Comparison of ENCODE assay signal across 20 cellular contexts in genomic region chr21:36719614-36720013, GRCh38. TPM values are rescaled to one million over a fixed set of nuclear protein-coding genes. Genes with fewer than 3 reads are reported as not detected.
A peak's percentile ranks its signal among the peaks of the same experiment; 100 is the strongest.
DNase-seq lines count a peak whose midpoint lies in the region; ATAC-seq, FAIRE-seq and TF ChIP-seq lines count a peak whose summit lies in the region.
"Had no signal": no experiment of that assay in that cellular context is flagged by ENCODE, and none has a peak within 500 bp of the region (broad histone marks: within the 10 kb centered on the region; RNA-seq: fewer than 3 reads in every experiment).

No MANE protein-coding gene starts in this region.

- no peak overlapping the region for H3K4me3 ChIP-seq in body of pancreas
- H3K4me3 ChIP-seq in small intestine (ENCODE audit: low read depth in 1 of 2, low read length in 2 of 2), result no peak overlapping the region

- 54 to 63% methylated on average over 10 of the region's 10 CpGs for WGBS in body of pancreas, 2 donors
- 15 to 71% (median 41%) methylated on average over 10 of the region's 10 CpGs for WGBS in small intestine, 3 donors

- H3K27ac ChIP-seq in body of pancreas (no peak overlapping the region), small intestine (ENCODE audit: low read depth in 1 of 2, low read length in 1 of 2) (peak overlapping the region; percentile 95 to 96)
- H3K27ac ChIP-seq: foreskin keratinocyte had no signal

- H3K27me3 Mint-ChIP-seq in HFFc6 (ENCODE audit: insufficient read depth), result peaks cover 76% of the 10 kb centered on the region
- peaks cover 89% of the 10 kb centered on the region for H3K27me3 Mint-ChIP-seq in mesothelial cell of epicardium (ENCODE audit: low read depth)

- H3K27me3 ChIP-seq in body of pancreas (no peaks in the 10 kb centered on the region), small intestine (ENCODE audit: control insufficient read depth in 2 of 2, insufficient read depth in 2 of 2, low read length in 2 of 2) (peaks cover 0 to 14% of the 10 kb centered on the region in 2 donors)

- H3K27ac Mint-ChIP-seq in HFFc6, result no peak overlapping the region
- H3K27ac Mint-ChIP-seq in mesothelial cell of epicardium, result no peak overlapping the region
- H3K27ac Mint-ChIP-seq: activated naive CD4-positive, alpha-beta T cell treated with anti-CD3 and anti-CD28 coated beads, Interleukin-2, amount 50 U/mL, for 24 hours; stimulated activated effector memory CD8-positive, alpha-beta T cell treated with anti-CD3 and anti-CD28 coated beads, Interleukin-12 subunit alpha, Interleukin-12 subunit beta, amount 100 ng/mL, for 72 hours; T-helper 2 cell treated with Interferon-gamma antibody and Interleukin-4, amounts not matched to agents 5 μg/mL and 100 μg/mL, for 36 hours had no signal

- H3K4me1 Mint-ChIP-seq in HFFc6 (ENCODE audit: low read depth), result no peaks in the 10 kb centered on the region
- no peaks in the 10 kb centered on the region for H3K4me1 Mint-ChIP-seq in mesothelial cell of epicardium
- H3K4me1 Mint-ChIP-seq: activated naive CD4-positive, alpha-beta T cell treated with anti-CD3 and anti-CD28 coated beads, Interleukin-2, amount 50 U/mL, for 24 hours; stimulated activated effector memory CD8-positive, alpha-beta T cell treated with anti-CD3 and anti-CD28 coated beads, Interleukin-12 subunit alpha, Interleukin-12 subunit beta, amount 100 ng/mL, for 72 hours had no signal

- peak; percentile 40 for ATAC-seq in body of pancreas
- ATAC-seq in HG03039 (IDR thresholded peaks at IDR 0.05; ENCODE audit: unreplicated experiment), result no peak
- no peak for ATAC-seq in GM18868 (IDR thresholded peaks at IDR 0.05; ENCODE audit: unreplicated experiment)
- ATAC-seq: activated CD4-positive, CD25-positive, alpha-beta regulatory T cell treated with anti-CD3 and anti-CD28 coated beads, Interleukin-2, amount 50 U/mL, for 24 hours; left lobe of liver; stimulated activated effector memory CD8-positive, alpha-beta T cell treated with anti-CD3 and anti-CD28 coated beads, Interleukin-12 subunit alpha, Interleukin-12 subunit beta, amount 100 ng/mL, for 72 hours had no signal

- H3K4me1 ChIP-seq in body of pancreas, result no peaks in the 10 kb centered on the region
- peaks cover 0 to 2% of the 10 kb centered on the region in 2 donors for H3K4me1 ChIP-seq in small intestine (ENCODE audit: control insufficient read depth in 2 of 2, insufficient read depth in 1 of 2, low read depth in 1 of 2, low read length in 1 of 2)
- H3K4me1 ChIP-seq: foreskin keratinocyte had no signal

- no peaks in the 10 kb centered on the region for H3K36me3 ChIP-seq in body of pancreas (replicated peaks in 1 of 2; ENCODE audit: insufficient read depth in 1 of 2, low read depth in 2 of 2)
- H3K36me3 ChIP-seq in small intestine (ENCODE audit: control insufficient read depth in 2 of 2, insufficient read depth in 2 of 2, low read length in 2 of 2), result no peaks in the 10 kb centered on the region

- H3K36me3 Mint-ChIP-seq in HFFc6 (ENCODE audit: low read depth) (no peaks in the 10 kb centered on the region), mesothelial cell of epicardium (no peaks in the 10 kb centered on the region)
- H3K36me3 Mint-ChIP-seq: activated naive CD4-positive, alpha-beta T cell treated with anti-CD3 and anti-CD28 coated beads, Interleukin-2, amount 50 U/mL, for 24 hours; stimulated activated effector memory CD8-positive, alpha-beta T cell treated with anti-CD3 and anti-CD28 coated beads, Interleukin-12 subunit alpha, Interleukin-12 subunit beta, amount 100 ng/mL, for 72 hours had no signal

- H3K9me3 ChIP-seq in body of pancreas, result no peaks in the 10 kb centered on the region
- no peaks in the 10 kb centered on the region for H3K9me3 ChIP-seq in small intestine (ENCODE audit: control insufficient read depth, low read depth)

- H3K4me3 Mint-ChIP-seq in HFFc6, result no peak overlapping the region
- no peak overlapping the region for H3K4me3 Mint-ChIP-seq in mesothelial cell of epicardium
- H3K4me3 Mint-ChIP-seq: activated naive CD4-positive, alpha-beta T cell treated with anti-CD3 and anti-CD28 coated beads, Interleukin-2, amount 50 U/mL, for 24 hours; stimulated activated effector memory CD8-positive, alpha-beta T cell treated with anti-CD3 and anti-CD28 coated beads, Interleukin-12 subunit alpha, Interleukin-12 subunit beta, amount 100 ng/mL, for 72 hours; T-helper 2 cell treated with Interferon-gamma antibody and Interleukin-4, amounts not matched to agents 5 μg/mL and 100 μg/mL, for 36 hours had no signal

- intact Hi-C loops in body of pancreas (cut with DNase I), result no loop called here

- TF ChIP-seq POLR2A in body of pancreas (IDR thresholded peaks at IDR 0.05), result no peak

- TF ChIP-seq CTCF in body of pancreas (IDR thresholded peaks at IDR 0.05), result peak in 3 of 7 experiments; percentile 4 to 43 (median 39)
- TF ChIP-seq CTCF in HFFc6 (IDR thresholded peaks at IDR 0.05), result no peak
- no peak for TF ChIP-seq CTCF in mesothelial cell of epicardium (IDR thresholded peaks at IDR 0.05; ENCODE audit: unreplicated experiment)

- H3K9me3 Mint-ChIP-seq in HFFc6, result no peaks in the 10 kb centered on the region
- H3K9me3 Mint-ChIP-seq in mesothelial cell of epicardium, result no peaks in the 10 kb centered on the region
- H3K9me3 Mint-ChIP-seq: activated naive CD4-positive, alpha-beta T cell treated with anti-CD3 and anti-CD28 coated beads, Interleukin-2, amount 50 U/mL, for 24 hours; stimulated activated effector memory CD8-positive, alpha-beta T cell treated with anti-CD3 and anti-CD28 coated beads, Interleukin-12 subunit alpha, Interleukin-12 subunit beta, amount 100 ng/mL, for 72 hours; T-helper 2 cell treated with Interferon-gamma antibody and Interleukin-4, amounts not matched to agents 5 μg/mL and 100 μg/mL, for 36 hours had no signal

- no peak for FAIRE-seq in small intestine (lab: Jason Lieb, UNC)
- FAIRE-seq: endothelial cell of umbilical vein had no signal

- peak; percentile 85 for DNase-seq in LoVo (ENCODE audit: low spot score)
- DNase-seq in body of pancreas, result peak; percentile 48 to 82 (median 61)
- DNase-seq in kidney tubule cell (ENCODE audit: low spot score), result peak; percentile 31
- DNase-seq in small intestine, result peak; percentile 96
- no peak for DNase-seq in HFFc6
- DNase-seq in mesothelial cell of epicardium (ENCODE audit: low spot score in 2 of 2, unreplicated experiment in 2 of 2), result no peak
- DNase-seq: activated T-cell treated with anti-CD3 and anti-CD28 coated beads, Interleukin-2, amount 50 U/mL, for 48 hours; NCI-H1436 treated with DMSO at 0.1 percent for 48 hours; NCI-H2171; NCI-H748 treated with DMSO at 0.1 percent for 48 hours had no signal

RNA-seq across cellular contexts. Expression of gene SIM2, which starts 20.7 kb away (rescaled TPM):
- under 1 TPM in 1 of 2 donors, not detected in 1; 0.26 TPM for total RNA-seq in body of pancreas
- polyA plus RNA-seq in small intestine, result under 1 TPM in 1 of 3 donors, not detected in 2; 0.04 TPM
- total RNA-seq in HFFc6 (2021; fragmentation: NEBNext Ultra II Directional; extraction: Animal tissue kit (Norgen Biotek cat#: 25700)), result not detected
- total RNA-seq in mesothelial cell of epicardium, result 0.09 TPM in 1 of 3 replicates, not detected in the others
- total RNA-seq: endothelial cell of umbilical vein, foreskin keratinocyte, left lobe of liver, mononuclear cell had no signal
- polyA plus RNA-seq: endothelial cell of umbilical vein, foreskin keratinocyte had no signal

Comparison
In these comparisons a context has a peak if more than half of its experiments do, and no peak if none do; other contexts are left out.
1. DNase-seq: peak in LoVo (single experiment), body of pancreas (4 of 4), kidney tubule cell (single experiment) and small intestine (single experiment); none in HFFc6 (single experiment) and mesothelial cell of epicardium (0 of 2).
2. H3K27ac ChIP-seq: peak in small intestine (2 of 2); none in body of pancreas (0 of 4).